In the genomic region with DNA sequence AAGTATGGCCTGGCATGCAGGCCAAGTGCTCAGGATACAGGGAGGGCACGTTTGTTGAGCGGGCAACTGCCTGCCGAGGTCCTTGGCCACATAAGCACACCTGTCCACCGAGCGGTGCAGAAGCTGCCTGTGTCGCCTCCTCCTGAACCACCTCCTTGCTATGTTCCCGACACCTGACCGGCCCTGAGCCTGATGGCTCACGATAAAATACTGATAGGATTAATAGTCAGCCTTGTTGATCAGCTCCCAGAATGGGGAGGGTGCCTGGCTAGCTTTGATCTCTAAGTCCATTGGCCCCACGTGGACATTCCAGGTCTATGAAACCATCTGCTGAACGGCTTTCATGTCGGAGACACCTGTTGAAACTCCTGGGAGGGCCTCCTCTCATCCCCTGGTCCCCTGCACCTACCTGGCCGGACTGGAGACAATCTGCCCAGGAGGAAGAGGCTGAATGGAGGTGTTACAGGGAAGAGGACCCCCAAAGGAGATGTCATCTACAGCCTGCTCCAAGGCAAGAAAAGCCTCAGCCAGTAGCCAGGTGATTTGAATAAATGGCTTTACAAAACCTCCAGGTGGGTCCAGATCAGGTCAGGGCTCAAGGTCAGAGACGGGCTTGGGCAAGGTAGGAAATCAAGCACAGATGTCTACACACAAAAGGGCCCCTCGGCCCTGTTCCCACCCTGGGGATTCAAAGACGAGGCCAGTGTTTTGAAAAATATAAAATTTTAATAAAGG, we compare ENCODE assay signal across 1 cellular context.
TF ChIP-seq lines count a peak whose summit lies in the region.

No MANE protein-coding gene starts in this region.

TF ChIP-seq in HepG2, 621 proteins besides CTCF, POLR2A, EP300 and RAD21 (continued from another document and continues in another):
- TF ChIP-seq NR2F1 (CRISPR knock-in tag; IDR thresholded peaks at IDR 0.05) = 0 out of 4 replicates have a peak, but pooled peaks of 1 of the 2 experiments have one; percentile 11
- TF ChIP-seq RXRB (CRISPR knock-in tag; IDR thresholded peaks at IDR 0.05; ENCODE audit: borderline replicate concordance) = no peak
- TF ChIP-seq ATF7-NPFF (CRISPR knock-in tag; IDR thresholded peaks at IDR 0.05; ENCODE audit: low read depth) = peak; percentile 49; the same call in 1 of the 2 replicates
- TF ChIP-seq FOSL2 (CRISPR knock-in tag; IDR thresholded peaks at IDR 0.05) = peak; percentile 63
- peak; percentile 45 for TF ChIP-seq SRSF1 (optimal IDR thresholded peaks at IDR 0.05; ENCODE audit: low read depth, low read length)
- no peak for TF ChIP-seq MLLT10 (CRISPR knock-in tag; IDR thresholded peaks at IDR 0.05)
- TF ChIP-seq DR1 (CRISPR knock-in tag; IDR thresholded peaks at IDR 0.05) = no peak
- no peak for TF ChIP-seq TEAD2 (CRISPR knock-in tag; IDR thresholded peaks at IDR 0.05)
- TF ChIP-seq NR2F6 (IDR thresholded peaks at IDR 0.05) = peak; percentile 52
- TF ChIP-seq NR2F6 (CRISPR knock-in tag; IDR thresholded peaks at IDR 0.05) = peak; percentile 19; the same call in 1 of the 2 replicates
- TF ChIP-seq ZNF660 (CRISPR knock-in tag; IDR thresholded peaks at IDR 0.05; ENCODE audit: borderline replicate concordance, low read depth) = no peak
- peak; percentile 39; the same call in 1 of the 2 replicates for TF ChIP-seq HNF4A (CRISPR knock-in tag; IDR thresholded peaks at IDR 0.05)
- 0 out of 2 replicates have a peak, but pooled peaks have one; percentile 9 for TF ChIP-seq FOXO1 (CRISPR knock-in tag; IDR thresholded peaks at IDR 0.05)
- TF ChIP-seq GATAD2A (CRISPR knock-in tag; IDR thresholded peaks at IDR 0.05) = peak; percentile 24; the same call in 1 of the 2 replicates
- no peak for TF ChIP-seq SOX6 (IDR thresholded peaks at IDR 0.05)
- TF ChIP-seq SOX6 (CRISPR knock-in tag; IDR thresholded peaks at IDR 0.05) = 0 out of 2 replicates have a peak, but pooled peaks have one; percentile 31
- peak; percentile 49; the same call in 1 of the 2 replicates for TF ChIP-seq MEIS1 (CRISPR knock-in tag; IDR thresholded peaks at IDR 0.05; ENCODE audit: borderline replicate concordance)
- TF ChIP-seq SSRP1 (CRISPR knock-in tag; IDR thresholded peaks at IDR 0.05) = peak; percentile 77
- 0 out of 2 replicates have a peak, but pooled peaks have one; percentile 23 for TF ChIP-seq SAP130 (CRISPR knock-in tag; IDR thresholded peaks at IDR 0.05; ENCODE audit: low read depth)
- TF ChIP-seq ZNF335 (CRISPR knock-in tag; IDR thresholded peaks at IDR 0.05) = no peak
- TF ChIP-seq, protein P1, sequence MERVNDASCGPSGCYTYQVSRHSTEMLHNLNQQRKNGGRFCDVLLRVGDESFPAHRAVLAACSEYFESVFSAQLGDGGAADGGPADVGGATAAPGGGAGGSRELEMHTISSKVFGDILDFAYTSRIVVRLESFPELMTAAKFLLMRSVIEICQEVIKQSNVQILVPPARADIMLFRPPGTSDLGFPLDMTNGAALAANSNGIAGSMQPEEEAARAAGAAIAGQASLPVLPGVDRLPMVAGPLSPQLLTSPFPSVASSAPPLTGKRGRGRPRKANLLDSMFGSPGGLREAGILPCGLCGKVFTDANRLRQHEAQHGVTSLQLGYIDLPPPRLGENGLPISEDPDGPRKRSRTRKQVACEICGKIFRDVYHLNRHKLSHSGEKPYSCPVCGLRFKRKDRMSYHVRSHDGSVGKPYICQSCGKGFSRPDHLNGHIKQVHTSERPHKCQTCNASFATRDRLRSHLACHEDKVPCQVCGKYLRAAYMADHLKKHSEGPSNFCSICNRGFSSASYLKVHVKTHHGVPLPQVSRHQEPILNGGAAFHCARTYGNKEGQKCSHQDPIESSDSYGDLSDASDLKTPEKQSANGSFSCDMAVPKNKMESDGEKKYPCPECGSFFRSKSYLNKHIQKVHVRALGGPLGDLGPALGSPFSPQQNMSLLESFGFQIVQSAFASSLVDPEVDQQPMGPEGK (CRISPR knock-in tag; IDR thresholded peaks at IDR 0.05) = peak; percentile 40; the same call in 1 of the 2 replicates
- peak; percentile 40; the same call in 1 of the 2 replicates for TF ChIP-seq POLR2AphosphoS5 (IDR thresholded peaks at IDR 0.05; ENCODE audit: low read depth, low read length)
- 0 out of 2 replicates have a peak, but pooled peaks have one; percentile 33 for TF ChIP-seq MBD4 (IDR thresholded peaks at IDR 0.05; ENCODE audit: borderline replicate concordance, low read length)
- TF ChIP-seq ZC3H13 (CRISPR knock-in tag; IDR thresholded peaks at IDR 0.05) = no peak
- TF ChIP-seq TCF7 (IDR thresholded peaks at IDR 0.05; ENCODE audit: low read depth) = peak; percentile 72; the same call in 1 of the 2 replicates
- TF ChIP-seq, protein P2, sequence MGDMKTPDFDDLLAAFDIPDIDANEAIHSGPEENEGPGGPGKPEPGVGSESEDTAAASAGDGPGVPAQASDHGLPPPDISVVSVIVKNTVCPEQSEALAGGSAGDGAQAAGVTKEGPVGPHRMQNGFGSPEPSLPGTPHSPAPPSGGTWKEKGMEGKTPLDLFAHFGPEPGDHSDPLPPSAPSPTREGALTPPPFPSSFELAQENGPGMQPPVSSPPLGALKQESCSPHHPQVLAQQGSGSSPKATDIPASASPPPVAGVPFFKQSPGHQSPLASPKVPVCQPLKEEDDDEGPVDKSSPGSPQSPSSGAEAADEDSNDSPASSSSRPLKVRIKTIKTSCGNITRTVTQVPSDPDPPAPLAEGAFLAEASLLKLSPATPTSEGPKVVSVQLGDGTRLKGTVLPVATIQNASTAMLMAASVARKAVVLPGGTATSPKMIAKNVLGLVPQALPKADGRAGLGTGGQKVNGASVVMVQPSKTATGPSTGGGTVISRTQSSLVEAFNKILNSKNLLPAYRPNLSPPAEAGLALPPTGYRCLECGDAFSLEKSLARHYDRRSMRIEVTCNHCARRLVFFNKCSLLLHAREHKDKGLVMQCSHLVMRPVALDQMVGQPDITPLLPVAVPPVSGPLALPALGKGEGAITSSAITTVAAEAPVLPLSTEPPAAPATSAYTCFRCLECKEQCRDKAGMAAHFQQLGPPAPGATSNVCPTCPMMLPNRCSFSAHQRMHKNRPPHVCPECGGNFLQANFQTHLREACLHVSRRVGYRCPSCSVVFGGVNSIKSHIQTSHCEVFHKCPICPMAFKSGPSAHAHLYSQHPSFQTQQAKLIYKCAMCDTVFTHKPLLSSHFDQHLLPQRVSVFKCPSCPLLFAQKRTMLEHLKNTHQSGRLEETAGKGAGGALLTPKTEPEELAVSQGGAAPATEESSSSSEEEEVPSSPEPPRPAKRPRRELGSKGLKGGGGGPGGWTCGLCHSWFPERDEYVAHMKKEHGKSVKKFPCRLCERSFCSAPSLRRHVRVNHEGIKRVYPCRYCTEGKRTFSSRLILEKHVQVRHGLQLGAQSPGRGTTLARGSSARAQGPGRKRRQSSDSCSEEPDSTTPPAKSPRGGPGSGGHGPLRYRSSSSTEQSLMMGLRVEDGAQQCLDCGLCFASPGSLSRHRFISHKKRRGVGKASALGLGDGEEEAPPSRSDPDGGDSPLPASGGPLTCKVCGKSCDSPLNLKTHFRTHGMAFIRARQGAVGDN (CRISPR knock-in tag; IDR thresholded peaks at IDR 0.05) = peak; percentile 61
- TF ChIP-seq AGO2 (optimal IDR thresholded peaks at IDR 0.05; ENCODE audit: low read depth, low read length) = peak; percentile 98
- 0 out of 2 replicates have a peak, but pooled peaks have one; percentile 57 for TF ChIP-seq ZNF761 (CRISPR knock-in tag; conservative IDR thresholded peaks at IDR 0.05)
- TF ChIP-seq TGIF2 (CRISPR knock-in tag; IDR thresholded peaks at IDR 0.05) = peak; percentile 15; the same call in 1 of the 2 replicates
- TF ChIP-seq ZNF230 (CRISPR knock-in tag; IDR thresholded peaks at IDR 0.05) = 0 out of 2 replicates have a peak, but pooled peaks have one; percentile 39
- TF ChIP-seq ZC3H4 (CRISPR knock-in tag; IDR thresholded peaks at IDR 0.05; ENCODE audit: borderline replicate concordance) = 0 out of 2 replicates have a peak, but pooled peaks have one; percentile 2
- TF ChIP-seq TARDBP (CRISPR knock-in tag; IDR thresholded peaks at IDR 0.05) = peak; percentile 26; the same call in 1 of the 2 replicates
- peak; percentile 74 for TF ChIP-seq TEAD3 (CRISPR knock-in tag; optimal IDR thresholded peaks at IDR 0.05; ENCODE audit: borderline replicate concordance)
- peak; percentile 94 for TF ChIP-seq POLR2AphosphoS2 (IDR thresholded peaks at IDR 0.05; ENCODE audit: low read depth, low read length)
- TF ChIP-seq ZNF839 (CRISPR knock-in tag; IDR thresholded peaks at IDR 0.05; ENCODE audit: borderline replicate concordance) = no peak
- peak; percentile 80 for TF ChIP-seq POLR2G (IDR thresholded peaks at IDR 0.05; ENCODE audit: low read depth, low read length)
- TF ChIP-seq ZNF101 (CRISPR knock-in tag; IDR thresholded peaks at IDR 0.05; ENCODE audit: borderline replicate concordance, low read depth) = 0 out of 2 replicates have a peak, but pooled peaks have one; percentile 47
- TF ChIP-seq, protein P3, sequence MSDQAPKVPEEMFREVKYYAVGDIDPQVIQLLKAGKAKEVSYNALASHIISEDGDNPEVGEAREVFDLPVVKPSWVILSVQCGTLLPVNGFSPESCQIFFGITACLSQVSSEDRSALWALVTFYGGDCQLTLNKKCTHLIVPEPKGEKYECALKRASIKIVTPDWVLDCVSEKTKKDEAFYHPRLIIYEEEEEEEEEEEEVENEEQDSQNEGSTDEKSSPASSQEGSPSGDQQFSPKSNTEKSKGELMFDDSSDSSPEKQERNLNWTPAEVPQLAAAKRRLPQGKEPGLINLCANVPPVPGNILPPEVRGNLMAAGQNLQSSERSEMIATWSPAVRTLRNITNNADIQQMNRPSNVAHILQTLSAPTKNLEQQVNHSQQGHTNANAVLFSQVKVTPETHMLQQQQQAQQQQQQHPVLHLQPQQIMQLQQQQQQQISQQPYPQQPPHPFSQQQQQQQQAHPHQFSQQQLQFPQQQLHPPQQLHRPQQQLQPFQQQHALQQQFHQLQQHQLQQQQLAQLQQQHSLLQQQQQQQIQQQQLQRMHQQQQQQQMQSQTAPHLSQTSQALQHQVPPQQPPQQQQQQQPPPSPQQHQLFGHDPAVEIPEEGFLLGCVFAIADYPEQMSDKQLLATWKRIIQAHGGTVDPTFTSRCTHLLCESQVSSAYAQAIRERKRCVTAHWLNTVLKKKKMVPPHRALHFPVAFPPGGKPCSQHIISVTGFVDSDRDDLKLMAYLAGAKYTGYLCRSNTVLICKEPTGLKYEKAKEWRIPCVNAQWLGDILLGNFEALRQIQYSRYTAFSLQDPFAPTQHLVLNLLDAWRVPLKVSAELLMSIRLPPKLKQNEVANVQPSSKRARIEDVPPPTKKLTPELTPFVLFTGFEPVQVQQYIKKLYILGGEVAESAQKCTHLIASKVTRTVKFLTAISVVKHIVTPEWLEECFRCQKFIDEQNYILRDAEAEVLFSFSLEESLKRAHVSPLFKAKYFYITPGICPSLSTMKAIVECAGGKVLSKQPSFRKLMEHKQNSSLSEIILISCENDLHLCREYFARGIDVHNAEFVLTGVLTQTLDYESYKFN (CRISPR knock-in tag; conservative IDR thresholded peaks at IDR 0.05) = peak; percentile 22; the same call in 1 of the 2 replicates
- TF ChIP-seq ZBTB38 (CRISPR knock-in tag; IDR thresholded peaks at IDR 0.05) = peak; percentile 72
- TF ChIP-seq, protein P4, sequence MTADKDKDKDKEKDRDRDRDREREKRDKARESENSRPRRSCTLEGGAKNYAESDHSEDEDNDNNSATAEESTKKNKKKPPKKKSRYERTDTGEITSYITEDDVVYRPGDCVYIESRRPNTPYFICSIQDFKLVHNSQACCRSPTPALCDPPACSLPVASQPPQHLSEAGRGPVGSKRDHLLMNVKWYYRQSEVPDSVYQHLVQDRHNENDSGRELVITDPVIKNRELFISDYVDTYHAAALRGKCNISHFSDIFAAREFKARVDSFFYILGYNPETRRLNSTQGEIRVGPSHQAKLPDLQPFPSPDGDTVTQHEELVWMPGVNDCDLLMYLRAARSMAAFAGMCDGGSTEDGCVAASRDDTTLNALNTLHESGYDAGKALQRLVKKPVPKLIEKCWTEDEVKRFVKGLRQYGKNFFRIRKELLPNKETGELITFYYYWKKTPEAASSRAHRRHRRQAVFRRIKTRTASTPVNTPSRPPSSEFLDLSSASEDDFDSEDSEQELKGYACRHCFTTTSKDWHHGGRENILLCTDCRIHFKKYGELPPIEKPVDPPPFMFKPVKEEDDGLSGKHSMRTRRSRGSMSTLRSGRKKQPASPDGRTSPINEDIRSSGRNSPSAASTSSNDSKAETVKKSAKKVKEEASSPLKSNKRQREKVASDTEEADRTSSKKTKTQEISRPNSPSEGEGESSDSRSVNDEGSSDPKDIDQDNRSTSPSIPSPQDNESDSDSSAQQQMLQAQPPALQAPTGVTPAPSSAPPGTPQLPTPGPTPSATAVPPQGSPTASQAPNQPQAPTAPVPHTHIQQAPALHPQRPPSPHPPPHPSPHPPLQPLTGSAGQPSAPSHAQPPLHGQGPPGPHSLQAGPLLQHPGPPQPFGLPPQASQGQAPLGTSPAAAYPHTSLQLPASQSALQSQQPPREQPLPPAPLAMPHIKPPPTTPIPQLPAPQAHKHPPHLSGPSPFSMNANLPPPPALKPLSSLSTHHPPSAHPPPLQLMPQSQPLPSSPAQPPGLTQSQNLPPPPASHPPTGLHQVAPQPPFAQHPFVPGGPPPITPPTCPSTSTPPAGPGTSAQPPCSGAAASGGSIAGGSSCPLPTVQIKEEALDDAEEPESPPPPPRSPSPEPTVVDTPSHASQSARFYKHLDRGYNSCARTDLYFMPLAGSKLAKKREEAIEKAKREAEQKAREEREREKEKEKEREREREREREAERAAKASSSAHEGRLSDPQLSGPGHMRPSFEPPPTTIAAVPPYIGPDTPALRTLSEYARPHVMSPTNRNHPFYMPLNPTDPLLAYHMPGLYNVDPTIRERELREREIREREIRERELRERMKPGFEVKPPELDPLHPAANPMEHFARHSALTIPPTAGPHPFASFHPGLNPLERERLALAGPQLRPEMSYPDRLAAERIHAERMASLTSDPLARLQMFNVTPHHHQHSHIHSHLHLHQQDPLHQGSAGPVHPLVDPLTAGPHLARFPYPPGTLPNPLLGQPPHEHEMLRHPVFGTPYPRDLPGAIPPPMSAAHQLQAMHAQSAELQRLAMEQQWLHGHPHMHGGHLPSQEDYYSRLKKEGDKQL (CRISPR knock-in tag; IDR thresholded peaks at IDR 0.05; ENCODE audit: low read depth) = no peak
- TF ChIP-seq, protein P5, sequence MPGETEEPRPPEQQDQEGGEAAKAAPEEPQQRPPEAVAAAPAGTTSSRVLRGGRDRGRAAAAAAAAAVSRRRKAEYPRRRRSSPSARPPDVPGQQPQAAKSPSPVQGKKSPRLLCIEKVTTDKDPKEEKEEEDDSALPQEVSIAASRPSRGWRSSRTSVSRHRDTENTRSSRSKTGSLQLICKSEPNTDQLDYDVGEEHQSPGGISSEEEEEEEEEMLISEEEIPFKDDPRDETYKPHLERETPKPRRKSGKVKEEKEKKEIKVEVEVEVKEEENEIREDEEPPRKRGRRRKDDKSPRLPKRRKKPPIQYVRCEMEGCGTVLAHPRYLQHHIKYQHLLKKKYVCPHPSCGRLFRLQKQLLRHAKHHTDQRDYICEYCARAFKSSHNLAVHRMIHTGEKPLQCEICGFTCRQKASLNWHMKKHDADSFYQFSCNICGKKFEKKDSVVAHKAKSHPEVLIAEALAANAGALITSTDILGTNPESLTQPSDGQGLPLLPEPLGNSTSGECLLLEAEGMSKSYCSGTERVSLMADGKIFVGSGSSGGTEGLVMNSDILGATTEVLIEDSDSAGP (CRISPR knock-in tag; IDR thresholded peaks at IDR 0.05; ENCODE audit: borderline replicate concordance) = peak; percentile 49; the same call in 1 of the 2 replicates
- TF ChIP-seq REPIN1 (CRISPR knock-in tag; IDR thresholded peaks at IDR 0.05; ENCODE audit: borderline replicate concordance, low read depth) = peak; percentile 81; the same call in 1 of the 2 replicates
- TF ChIP-seq PHF21A (CRISPR knock-in tag; IDR thresholded peaks at IDR 0.05) = no peak
